In the genomic region with DNA sequence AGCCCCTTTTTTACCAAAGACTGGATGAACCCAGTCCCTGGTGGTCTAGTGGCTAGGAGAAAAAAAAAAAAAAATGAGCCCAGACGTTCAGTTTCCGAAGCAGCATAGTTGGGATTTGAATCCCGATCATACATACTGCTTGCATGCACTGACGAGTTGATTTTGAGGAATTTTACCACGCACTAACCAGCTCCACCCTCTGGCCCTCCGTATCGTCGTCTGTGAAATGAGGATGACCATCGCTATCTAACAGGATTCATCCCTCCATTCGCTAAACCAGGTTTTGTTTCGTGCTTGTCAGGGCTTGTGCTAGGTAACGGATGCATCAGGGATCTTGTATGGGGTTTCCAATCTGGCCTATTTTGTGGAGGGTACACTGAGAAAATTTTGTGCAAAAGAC, we compare ENCODE assay signal across 8 cellular contexts. TPM values are rescaled to one million over a fixed set of nuclear protein-coding genes. Genes with fewer than 3 reads are reported as not detected.
DNase-seq lines count a peak whose midpoint lies in the region; ATAC-seq and TF ChIP-seq lines count a peak whose summit lies in the region.

No MANE protein-coding gene starts in this region.

- H3K4me1 Mint-ChIP-seq in stimulated activated memory B cell treated with anti-CD40 and anti-IgM and Interleukin-4, amounts not matched to agents 10 μg/mL and 1 μg/mL and 100 μg/mL, for 72 hours = peaks cover 17% of the 10 kb centered on the region

- no peak for DNase-seq in BJ (ENCODE audit: low read depth)
- peak; percentile 15 for DNase-seq in HPDE6-E6E7 (ENCODE audit: extremely low spot score)
- peak; percentile 56 for DNase-seq in amniotic epithelial cell (ENCODE audit: low read depth)
- no peak for DNase-seq in kidney glomerular epithelial cell (lab: John Stamatoyannopoulos, UW)
- DNase-seq in UCSD-AML1 (lab: John Stamatoyannopoulos, UW; ENCODE audit: unreplicated experiment) = no peak

- peak overlapping the region; percentile 95 for H3K4me3 Mint-ChIP-seq in stimulated activated memory B cell treated with anti-CD40 and anti-IgM and Interleukin-4, amounts not matched to agents 10 μg/mL and 1 μg/mL and 100 μg/mL, for 72 hours

- no peaks in the 10 kb centered on the region for H3K27me3 Mint-ChIP-seq in stimulated activated memory B cell treated with anti-CD40 and anti-IgM and Interleukin-4, amounts not matched to agents 10 μg/mL and 1 μg/mL and 100 μg/mL, for 72 hours

- TF ChIP-seq CTCF in BJ (IDR thresholded peaks at IDR 0.05; ENCODE audit: insufficient read depth, low read depth, low read length) = no peak

- no peaks in the 10 kb centered on the region for H3K9me3 Mint-ChIP-seq in stimulated activated memory B cell treated with anti-CD40 and anti-IgM and Interleukin-4, amounts not matched to agents 10 μg/mL and 1 μg/mL and 100 μg/mL, for 72 hours

- H3K4me3 ChIP-seq in BJ (ENCODE audit: low read depth, low read length) (peak overlapping the region; percentile 62), iPS-20b (ENCODE audit: low read length) (peak overlapping the region; percentile 88)

- H3K27ac ChIP-seq in iPS-20b (ENCODE audit: low read length) = peak overlapping the region; percentile 79

- peaks cover 3% of the 10 kb centered on the region for H3K36me3 ChIP-seq in BJ (ENCODE audit: control insufficient read depth, insufficient read depth, low read length)
- peaks cover 30% of the 10 kb centered on the region for H3K36me3 ChIP-seq in iPS-20b (ENCODE audit: insufficient read depth, low read depth, low read length)

- H3K27ac Mint-ChIP-seq in stimulated activated memory B cell treated with anti-CD40 and anti-IgM and Interleukin-4, amounts not matched to agents 10 μg/mL and 1 μg/mL and 100 μg/mL, for 72 hours = peak overlapping the region; percentile 98

- H3K4me1 ChIP-seq in iPS-20b (ENCODE audit: insufficient read depth, low read length) = peaks cover 4% of the 10 kb centered on the region; the same call in 1 of the 2 replicates

- CTCF ChIA-PET in BJ (lab: Yijun Ruan, JAX) = interaction anchor here (0.9 to 20.9 kb wide), 3 partner anchors 13 to 53 kb away, joined by 3 to 560 read pairs (median 3); no protein-coding TSS in a partner anchor

- H3K36me3 Mint-ChIP-seq in stimulated activated memory B cell treated with anti-CD40 and anti-IgM and Interleukin-4, amounts not matched to agents 10 μg/mL and 1 μg/mL and 100 μg/mL, for 72 hours = peaks cover 34% of the 10 kb centered on the region

- H3K27me3 ChIP-seq in BJ (ENCODE audit: control insufficient read depth, insufficient read depth, low read length) = no peaks in the 10 kb centered on the region
- H3K27me3 ChIP-seq in iPS-20b (ENCODE audit: insufficient read depth, low read length) = peaks cover 19% of the 10 kb centered on the region

- H3K9me3 ChIP-seq in iPS-20b (ENCODE audit: insufficient read depth, low read depth, low read length) = no peaks in the 10 kb centered on the region

- no peak for ATAC-seq in stimulated activated memory B cell treated with anti-CD40 and anti-IgM and Interleukin-4, amounts not matched to agents 10 μg/mL and 1 μg/mL and 100 μg/mL, for 72 hours
- no peak for ATAC-seq in HG03342 (IDR thresholded peaks at IDR 0.05; ENCODE audit: unreplicated experiment)

- POLR2A ChIA-PET in BJ (lab: Charles Lee) = interaction anchor here (0.7 kb wide), 1 partner anchor 1369 kb away, joined by 3 read pairs; no protein-coding TSS in a partner anchor

- H3K9ac ChIP-seq in iPS-20b (ENCODE audit: low read depth, low read length) = peak overlapping the region; percentile 86

RNA-seq across cellular contexts. Expression of a gene that starts 0.8 kb away (rescaled TPM):
- 21.3 and 53.4 TPM in 2 replicates for polyA plus RNA-seq in BJ (2011; rRNA removed)
- 16.8 and 17.7 TPM in 2 replicates for polyA minus RNA-seq in BJ (2011; rRNA and poly(A)+ RNA removed)

RNA-seq across cellular contexts. Expression of a gene that starts 33.7 kb away (rescaled TPM):
- polyA plus RNA-seq in BJ (2011; rRNA removed) = not detected in 2 replicates
- not detected in 2 replicates for polyA minus RNA-seq in BJ (2011; rRNA and poly(A)+ RNA removed)

RNA-seq across cellular contexts. Expression of a gene that starts 51.7 kb away (rescaled TPM):
- polyA plus RNA-seq in BJ (2011; rRNA removed) = 0.56 and 0.85 TPM in 2 replicates
- polyA minus RNA-seq in BJ (2011; rRNA and poly(A)+ RNA removed) = 0.09 and 1.6 TPM in 2 replicates

RNA-seq across cellular contexts. Expression of a gene that starts 59.8 kb away (rescaled TPM):
- not detected in 2 replicates for polyA plus RNA-seq in BJ (2011; rRNA removed)
- not detected in 2 replicates for polyA minus RNA-seq in BJ (2011; rRNA and poly(A)+ RNA removed)

Comparison
In these comparisons a context has a peak if more than half of its experiments do, and no peak if none do; other contexts are left out.
1. DNase-seq: peak in HPDE6-E6E7 (single experiment) and amniotic epithelial cell (single experiment); none in BJ (single experiment), kidney glomerular epithelial cell (single experiment) and UCSD-AML1 (single experiment).